20 cellular contexts compared by ENCODE assay signal in the genomic region with DNA sequence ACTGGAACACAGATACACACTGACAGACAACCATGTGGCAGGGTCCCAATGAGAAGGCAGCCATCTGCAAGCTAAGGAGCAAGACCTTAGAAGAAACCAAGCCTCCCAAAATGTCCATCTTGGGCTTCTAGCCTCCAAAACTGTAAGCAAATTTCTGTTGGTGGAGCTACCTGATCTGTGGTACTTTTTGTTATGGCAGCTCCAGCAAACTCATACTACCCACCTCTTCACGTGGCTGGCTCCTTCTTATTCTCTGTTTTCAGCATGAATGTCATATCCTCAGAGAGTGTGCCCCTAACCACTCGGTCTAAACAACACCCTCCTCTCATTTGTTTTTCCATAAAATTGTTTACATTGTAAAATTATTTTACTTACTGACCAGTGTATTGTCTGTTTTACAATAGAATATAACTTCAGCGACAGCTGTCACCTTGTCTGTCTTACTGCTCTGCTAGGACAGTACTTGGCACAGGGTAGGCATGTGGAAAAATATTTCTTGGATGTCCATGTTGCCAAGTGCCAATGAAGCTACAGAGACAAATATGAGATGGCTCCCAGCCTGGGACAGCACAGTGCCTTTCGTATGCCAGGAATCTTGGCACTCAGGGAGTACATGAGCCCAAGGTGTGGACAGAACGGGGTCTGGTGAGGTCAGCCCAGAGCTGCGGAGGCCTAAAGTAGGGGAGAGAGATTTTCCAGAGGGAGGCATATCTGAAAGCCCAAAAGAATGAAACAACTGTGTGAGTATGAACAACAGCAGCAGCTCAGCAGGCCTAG.
"Had no signal": no experiment of that assay in that cellular context is flagged by ENCODE, and none has a peak within 500 bp of the region (broad histone marks: within the 10 kb centered on the region; RNA-seq: fewer than 3 reads in every experiment).

No MANE protein-coding gene starts in this region.

- H3K9me3 ChIP-seq: ovary had no signal

- H3K4me1 Mint-ChIP-seq: activated B cell treated with CpG ODN at 0.5 μM for 24 hours; brain; immature natural killer cell; naive thymus-derived CD4-positive, alpha-beta T cell had no signal

- H3K4me3 Mint-ChIP-seq: activated B cell treated with CpG ODN at 0.5 μM for 24 hours; activated CD8-positive, alpha-beta T cell treated with anti-CD3 and anti-CD28 coated beads for 36 hours; activated T-cell treated with anti-CD3 and anti-CD28 coated beads, Interleukin-2, amount 50 U/mL, for 4 hours; brain; immature natural killer cell; naive thymus-derived CD4-positive, alpha-beta T cell had no signal

- DNase-seq: activated B cell treated with CpG ODN at 0.5 μM for 24 hours; activated CD4-positive, alpha-beta T cell treated with anti-CD3 and anti-CD28 coated beads for 48 hours; activated CD8-positive, alpha-beta T cell treated with anti-CD3 and anti-CD28 coated beads for 36 hours; activated effector memory CD4-positive, alpha-beta T cell treated with anti-CD3 and anti-CD28 coated beads, Interleukin-2, amount 50 U/mL, for 16 hours; activated T-cell treated with anti-CD3 and anti-CD28 coated beads, Interleukin-2, amount 50 U/mL, for 4 hours; amygdala; cortex of kidney; effector CD4-positive, alpha-beta T cell; foreskin fibroblast; immature natural killer cell; midbrain; naive thymus-derived CD4-positive, alpha-beta T cell; ovary; small intestine; stimulated activated CD4-positive, alpha-beta T cell treated with anti-CD3 and anti-CD28 coated beads, Interleukin-4, amount 100 ng/mL, for 4 hours; stimulated activated CD8-positive, alpha-beta memory T cell treated with anti-CD3 and anti-CD28 coated beads, Interleukin-4, amount 100 ng/mL, for 48 hours; stimulated activated naive CD4-positive, alpha-beta T cell treated with Interleukin-2 at 50 U/mL for 16 hours; trophoblast cell had no signal

- H3K27ac ChIP-seq: ovary had no signal

- H3K27ac Mint-ChIP-seq: activated B cell treated with CpG ODN at 0.5 μM for 24 hours; activated CD8-positive, alpha-beta T cell treated with anti-CD3 and anti-CD28 coated beads for 36 hours; activated naive CD4-positive, alpha-beta T cell treated with anti-CD3 and anti-CD28 coated beads, Interleukin-2, amount 50 U/mL, for 72 hours; brain; immature natural killer cell; naive thymus-derived CD4-positive, alpha-beta T cell had no signal

- H3K9me3 Mint-ChIP-seq: activated B cell treated with CpG ODN at 0.5 μM for 24 hours; activated CD8-positive, alpha-beta T cell treated with anti-CD3 and anti-CD28 coated beads for 36 hours; activated naive CD4-positive, alpha-beta T cell treated with anti-CD3 and anti-CD28 coated beads, Interleukin-2, amount 50 U/mL, for 72 hours; activated T-cell treated with anti-CD3 and anti-CD28 coated beads, Interleukin-2, amount 50 U/mL, for 4 hours; brain; immature natural killer cell had no signal

- ATAC-seq: activated CD8-positive, alpha-beta T cell treated with anti-CD3 and anti-CD28 coated beads for 36 hours; activated naive CD4-positive, alpha-beta T cell treated with anti-CD3 and anti-CD28 coated beads, Interleukin-2, amount 50 U/mL, for 72 hours; activated T-cell treated with anti-CD3 and anti-CD28 coated beads, Interleukin-2, amount 50 U/mL, for 4 hours; naive thymus-derived CD4-positive, alpha-beta T cell had no signal

- H3K27me3 ChIP-seq: ovary had no signal

- H3K4me3 ChIP-seq: ovary had no signal

- H3K36me3 Mint-ChIP-seq: activated naive CD4-positive, alpha-beta T cell treated with anti-CD3 and anti-CD28 coated beads, Interleukin-2, amount 50 U/mL, for 72 hours; brain; immature natural killer cell had no signal

- H3K36me3 ChIP-seq: ovary had no signal
